Comparison of ENCODE assay signal across 24 cellular contexts in genomic region chr10:114189700-114190099, GRCh38. TPM values are rescaled to one million over a fixed set of nuclear protein-coding genes. Genes with fewer than 3 reads are reported as not detected.
"Had no signal": no experiment of that assay in that cellular context is flagged by ENCODE, and none has a peak within 500 bp of the region (broad histone marks: within the 10 kb centered on the region; RNA-seq: fewer than 3 reads in every experiment).

No MANE protein-coding gene starts in this region.

- H3K4me1 ChIP-seq: stomach, suprapubic skin, testis, thyroid gland, tibial artery, tibial nerve, transverse colon, upper lobe of left lung, uterus, vagina had no signal

- H3K4me3 ChIP-seq: stomach, suprapubic skin, testis, thoracic aorta, thyroid gland, tibial artery, tibial nerve, transverse colon, upper lobe of left lung, uterus, vagina had no signal

- H3K36me3 ChIP-seq: stomach, suprapubic skin, thoracic aorta, thyroid gland, tibial artery, tibial nerve, transverse colon, upper lobe of left lung, uterus, vagina had no signal

- H3K9me3 ChIP-seq: stomach, suprapubic skin, testis, thoracic aorta, thyroid gland, tibial artery, tibial nerve, transverse colon, upper lobe of left lung, uterus, vagina had no signal

- DNase-seq: stimulated activated CD4-positive, alpha-beta T cell treated with anti-CD3 and anti-CD28 coated beads, Interleukin-2, amount 100 ng/mL, for 48 hours; stimulated activated CD4-positive, alpha-beta T cell treated with anti-CD3 and anti-CD28 coated beads, Interleukin-4, amount 100 ng/mL, for 1 hour; stimulated activated CD4-positive, alpha-beta T cell treated with anti-CD3 and anti-CD28 coated beads, Interleukin-4, amount 100 ng/mL, for 24 hours; stimulated activated CD4-positive, alpha-beta T cell treated with anti-CD3 and anti-CD28 coated beads, Interleukin-4, amount 100 ng/mL, for 4 hours; stimulated activated CD8-positive, alpha-beta memory T cell treated with anti-CD3 and anti-CD28 coated beads, Interleukin-4, amount 100 ng/mL, for 48 hours; stimulated activated naive B cell treated with anti-CD40 and anti-IgM and Interleukin-4, amounts not matched to agents 10 μg/mL and 1 μg/mL and 100 μg/mL, for 72 hours; stimulated activated naive CD4-positive, alpha-beta T cell; stimulated activated naive CD4-positive, alpha-beta T cell treated with Interleukin-2 at 50 U/mL for 16 hours; stimulated activated naive CD8-positive, alpha-beta T cell treated with anti-CD3 and anti-CD28 coated beads, Interleukin-15, amount 100 ng/mL, for 72 hours; stimulated activated naive CD8-positive, alpha-beta T cell treated with anti-CD3 and anti-CD28 coated beads, Interleukin-15, Interleukin-2, amounts not matched to agents 100 U/mL and 50 U/mL, for 24 hours; stomach; substantia nigra; testis; thyroid gland; tibial artery; transverse colon; upper lobe of left lung; uterus had no signal

- ATAC-seq: stimulated activated effector memory CD8-positive, alpha-beta T cell treated with anti-CD3 and anti-CD28 coated beads, Interleukin-12 subunit alpha, Interleukin-12 subunit beta, amount 100 ng/mL, for 72 hours; stimulated activated memory B cell treated with anti-CD40 and anti-IgM and Interleukin-4, amounts not matched to agents 10 μg/mL and 1 μg/mL and 100 μg/mL, for 72 hours; stimulated activated naive B cell treated with anti-CD40 and anti-IgM and Interleukin-4, amounts not matched to agents 10 μg/mL and 1 μg/mL and 100 μg/mL, for 72 hours; stimulated activated naive CD8-positive, alpha-beta T cell treated with anti-CD3 and anti-CD28 coated beads, Interleukin-15, amount 100 ng/mL, for 72 hours; stimulated activated naive CD8-positive, alpha-beta T cell treated with anti-CD3 and anti-CD28 coated beads, Interleukin-15, Interleukin-2, amounts not matched to agents 100 U/mL and 50 U/mL, for 24 hours had no signal

- H3K27me3 ChIP-seq: stomach, suprapubic skin, testis, thyroid gland, tibial artery, tibial nerve, transverse colon, upper lobe of left lung, uterus, vagina had no signal

- H3K27ac ChIP-seq: stomach, suprapubic skin, testis, thoracic aorta, thyroid gland, tibial artery, tibial nerve, transverse colon, upper lobe of left lung, uterus, vagina had no signal

RNA-seq across cellular contexts. Expression of gene TDRD1, which starts 10.5 kb away (rescaled TPM):
- total RNA-seq: vagina had no signal
